Comparison of ENCODE assay signal across 18 cellular contexts in genomic region chr11:12441081-12441801, GRCh38.
DNase-seq lines count a peak whose midpoint lies in the region; TF ChIP-seq lines count a peak whose summit lies in the region.
"Had no signal": no experiment of that assay in that cellular context is flagged by ENCODE, and none has a peak within 500 bp of the region (broad histone marks: within the 10 kb centered on the region; RNA-seq: fewer than 3 reads in every experiment).

No MANE protein-coding gene starts in this region.

- H3K4me1 ChIP-seq in osteoblast (ENCODE audit: insufficient read depth, low read length): peaks cover 13% of the 10 kb centered on the region
- H3K4me1 ChIP-seq: adrenal gland had no signal

- peaks cover 28% of the 10 kb centered on the region for H3K4me1 Mint-ChIP-seq in chondrocyte (ENCODE audit: low read depth)
- H3K4me1 Mint-ChIP-seq: activated T-helper 17 cell treated with anti-CD3 and anti-CD28 coated beads, Interleukin-2, amount 50 U/mL, for 72 hours; stimulated activated naive CD8-positive, alpha-beta T cell treated with anti-CD3 and anti-CD28 coated beads, Interleukin-15, amount 100 ng/mL, for 72 hours had no signal

- no peaks in the 10 kb centered on the region for H3K27me3 Mint-ChIP-seq in chondrocyte (ENCODE audit: low read depth)
- H3K27me3 Mint-ChIP-seq: stimulated activated naive CD8-positive, alpha-beta T cell treated with anti-CD3 and anti-CD28 coated beads, Interleukin-15, amount 100 ng/mL, for 72 hours had no signal

- peaks cover 13% of the 10 kb centered on the region for H3K36me3 ChIP-seq in osteoblast (ENCODE audit: insufficient read depth, low read length)
- H3K36me3 ChIP-seq: adrenal gland, esophagus squamous epithelium had no signal

- no peaks in the 10 kb centered on the region for H3K9me3 Mint-ChIP-seq in chondrocyte (ENCODE audit: low read depth)

- peak; percentile 47 for DNase-seq in DMS 273 (lab: John Stamatoyannopoulos, UW; ENCODE audit: unreplicated experiment)
- peak; percentile 76 for DNase-seq in NCI-H82 treated with DMSO at 0.1 percent for 48 hours (lab: John Stamatoyannopoulos, UW; ENCODE audit: unreplicated experiment)
- no peak for DNase-seq in chondrocyte (ENCODE audit: low spot score)
- DNase-seq in osteoblast (ENCODE audit: insufficient read length, low spot score, missing footprints): peak; percentile 84
- no peak for DNase-seq in T-helper 2 cell
- DNase-seq in SHP77 treated with DMSO at 0.1 percent for 48 hours (lab: John Stamatoyannopoulos, UW): no peak
- no peak for DNase-seq in DMS53 treated with DMSO at 0.1 percent for 48 hours (lab: John Stamatoyannopoulos, UW; ENCODE audit: unreplicated experiment)
- DNase-seq in dorsolateral prefrontal cortex: no peak
- DNase-seq: adrenal gland; esophagus squamous epithelium; H9; left ventricle myocardium superior; NCI-H1105; stimulated activated CD4-positive, alpha-beta T cell treated with anti-CD3 and anti-CD28 coated beads, Interleukin-15, amount 100 ng/mL, for 24 hours; stimulated activated naive CD8-positive, alpha-beta T cell treated with anti-CD3 and anti-CD28 coated beads, Interleukin-15, amount 100 ng/mL, for 72 hours had no signal

- H3K79me2 ChIP-seq in osteoblast (ENCODE audit: insufficient read depth, low read length): peaks cover 83% of the 10 kb centered on the region

- no peak overlapping the region for H2AFZ ChIP-seq in osteoblast (ENCODE audit: low read length)

- intact Hi-C loops in dorsolateral prefrontal cortex (cut with DNase I): no loop called here

- peak overlapping the region; percentile 9 for H3K27ac Mint-ChIP-seq in chondrocyte (ENCODE audit: unreplicated experiment)
- H3K27ac Mint-ChIP-seq: activated T-helper 17 cell treated with anti-CD3 and anti-CD28 coated beads, Interleukin-2, amount 50 U/mL, for 72 hours; stimulated activated naive CD8-positive, alpha-beta T cell treated with anti-CD3 and anti-CD28 coated beads, Interleukin-15, amount 100 ng/mL, for 72 hours had no signal

- TF ChIP-seq CTCF in chondrocyte (IDR thresholded peaks at IDR 0.05) (no peak), osteoblast (IDR thresholded peaks at IDR 0.05; ENCODE audit: extremely low read depth, low read depth, low read length) (no peak), dorsolateral prefrontal cortex (IDR thresholded peaks at IDR 0.05 in 54 of 56, conservative IDR thresholded peaks at IDR 0.05 in 2 of 56; ENCODE audit: low read depth in 1 of 56, partially characterized antibody in 56 of 56) (no peak)

- no peak overlapping the region for H3K4me3 Mint-ChIP-seq in chondrocyte (ENCODE audit: unreplicated experiment)
- H3K4me3 Mint-ChIP-seq: activated T-helper 17 cell treated with anti-CD3 and anti-CD28 coated beads, Interleukin-2, amount 50 U/mL, for 72 hours; H9; stimulated activated naive CD8-positive, alpha-beta T cell treated with anti-CD3 and anti-CD28 coated beads, Interleukin-15, amount 100 ng/mL, for 72 hours had no signal

- H3K4me3 ChIP-seq in osteoblast (ENCODE audit: insufficient read depth, low read length) (no peak overlapping the region), dorsolateral prefrontal cortex (no peak overlapping the region)
- H3K4me3 ChIP-seq: adrenal gland, coronary artery, esophagus squamous epithelium had no signal

- peaks cover 28% of the 10 kb centered on the region for H4K20me1 ChIP-seq in osteoblast (ENCODE audit: insufficient read depth, low read length)

- no peaks in the 10 kb centered on the region for H3K9me3 ChIP-seq in osteoblast (ENCODE audit: low read depth, low read length)
- H3K9me3 ChIP-seq: adrenal gland, esophagus squamous epithelium had no signal

- H3K27ac ChIP-seq in osteoblast (ENCODE audit: low read depth, low read length): no peak overlapping the region
- no peak overlapping the region for H3K27ac ChIP-seq in dorsolateral prefrontal cortex
- H3K27ac ChIP-seq: adrenal gland, coronary artery, esophagus squamous epithelium, VCaP had no signal

- H3K4me2 ChIP-seq in osteoblast (ENCODE audit: insufficient read depth, low read length): peak overlapping the region; percentile 26

- H3K36me3 Mint-ChIP-seq in chondrocyte (ENCODE audit: low read depth): peaks cover 12% of the 10 kb centered on the region

- no peaks in the 10 kb centered on the region for H3K27me3 ChIP-seq in osteoblast (ENCODE audit: insufficient read depth, low read length)
- H3K27me3 ChIP-seq in dorsolateral prefrontal cortex: no peaks in the 10 kb centered on the region
- H3K27me3 ChIP-seq: adrenal gland, esophagus squamous epithelium had no signal

Comparison
In these comparisons a context has a peak if more than half of its experiments do, and no peak if none do; other contexts are left out.
1. DNase-seq: peak in DMS 273 (single experiment), NCI-H82 treated with DMSO at 0.1 percent for 48 hours (single experiment) and osteoblast (single experiment); none in chondrocyte (single experiment), T-helper 2 cell (0 of 5), SHP77 treated with DMSO at 0.1 percent for 48 hours (single experiment), DMS53 treated with DMSO at 0.1 percent for 48 hours (single experiment) and dorsolateral prefrontal cortex (0 of 10).